2 cellular contexts compared by ENCODE assay signal in the genomic region with DNA sequence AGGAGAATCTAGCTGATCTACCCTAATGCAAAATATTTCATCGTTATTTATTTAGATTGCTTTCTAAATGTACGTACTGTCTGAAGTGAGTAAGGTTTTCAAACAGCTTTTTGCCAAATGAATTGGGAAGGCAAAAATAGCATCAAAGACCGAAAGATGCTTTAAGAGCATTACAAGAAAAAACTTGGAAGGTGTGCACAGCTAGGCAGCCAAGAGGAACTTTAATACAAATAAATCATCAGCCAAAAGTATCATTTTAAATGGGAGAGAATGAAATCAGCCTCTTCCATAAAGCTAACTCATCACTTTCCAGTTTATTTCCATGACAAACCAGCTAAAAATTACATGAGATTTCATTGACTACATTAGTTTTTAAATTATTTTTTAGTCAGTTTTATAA.
TF ChIP-seq lines count a peak whose summit lies in the region.

No MANE protein-coding gene starts in this region.

TF ChIP-seq in HCT116, 20 proteins besides CTCF, POLR2A, EP300 and RAD21:
- no peak for TF ChIP-seq MAX (IDR thresholded peaks at IDR 0.05)
- no peak for TF ChIP-seq ZNF274 (IDR thresholded peaks at IDR 0.05; ENCODE audit: low read depth, low read length)
- TF ChIP-seq FOSL1 (IDR thresholded peaks at IDR 0.05; ENCODE audit: low read depth) = no peak
- no peak for TF ChIP-seq ELF1 (IDR thresholded peaks at IDR 0.05; ENCODE audit: borderline replicate concordance, low read depth)
- no peak for TF ChIP-seq EZH2 (IDR thresholded peaks at IDR 0.05)
- no peak for TF ChIP-seq CBX3 (IDR thresholded peaks at IDR 0.05; ENCODE audit: low read depth)
- TF ChIP-seq, protein P1, sequence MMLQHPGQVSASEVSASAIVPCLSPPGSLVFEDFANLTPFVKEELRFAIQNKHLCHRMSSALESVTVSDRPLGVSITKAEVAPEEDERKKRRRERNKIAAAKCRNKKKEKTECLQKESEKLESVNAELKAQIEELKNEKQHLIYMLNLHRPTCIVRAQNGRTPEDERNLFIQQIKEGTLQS (IDR thresholded peaks at IDR 0.05) = no peak
- no peak for TF ChIP-seq YY1 (IDR thresholded peaks at IDR 0.05; ENCODE audit: extremely low read depth, insufficient replicate concordance, low read depth, low read length)

TF ChIP-seq in GM23338, 12 proteins besides CTCF, POLR2A, EP300 and RAD21:
- TF ChIP-seq, protein P2, sequence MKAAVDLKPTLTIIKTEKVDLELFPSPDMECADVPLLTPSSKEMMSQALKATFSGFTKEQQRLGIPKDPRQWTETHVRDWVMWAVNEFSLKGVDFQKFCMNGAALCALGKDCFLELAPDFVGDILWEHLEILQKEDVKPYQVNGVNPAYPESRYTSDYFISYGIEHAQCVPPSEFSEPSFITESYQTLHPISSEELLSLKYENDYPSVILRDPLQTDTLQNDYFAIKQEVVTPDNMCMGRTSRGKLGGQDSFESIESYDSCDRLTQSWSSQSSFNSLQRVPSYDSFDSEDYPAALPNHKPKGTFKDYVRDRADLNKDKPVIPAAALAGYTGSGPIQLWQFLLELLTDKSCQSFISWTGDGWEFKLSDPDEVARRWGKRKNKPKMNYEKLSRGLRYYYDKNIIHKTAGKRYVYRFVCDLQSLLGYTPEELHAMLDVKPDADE (IDR thresholded peaks at IDR 0.05) = no peak
- no peak for TF ChIP-seq NANOG (IDR thresholded peaks at IDR 0.05; ENCODE audit: borderline replicate concordance)
- no peak for TF ChIP-seq STAT1 (IDR thresholded peaks at IDR 0.05; ENCODE audit: unreplicated experiment)
- no peak for TF ChIP-seq REST (IDR thresholded peaks at IDR 0.05; ENCODE audit: unreplicated experiment)
- no peak for TF ChIP-seq ZNF462 (CRISPR knock-in tag; IDR thresholded peaks at IDR 0.05)
- no peak for TF ChIP-seq ZNF114 (CRISPR knock-in tag; IDR thresholded peaks at IDR 0.05)
- TF ChIP-seq JUNB (IDR thresholded peaks at IDR 0.05; ENCODE audit: unreplicated experiment) = no peak
- no peak for TF ChIP-seq CREB1 (CRISPR knock-in tag; IDR thresholded peaks at IDR 0.05; ENCODE audit: low read depth)
- TF ChIP-seq ZNF331 (CRISPR knock-in tag; IDR thresholded peaks at IDR 0.05; ENCODE audit: low read depth) = no peak
- no peak for TF ChIP-seq EZH2 (IDR thresholded peaks at IDR 0.05; ENCODE audit: low read depth, unreplicated experiment)
- no peak for TF ChIP-seq POLR2AphosphoS5 (IDR thresholded peaks at IDR 0.05; ENCODE audit: low read depth)
- TF ChIP-seq EZH2phosphoT487 (IDR thresholded peaks at IDR 0.05; ENCODE audit: unreplicated experiment) = no peak
